8 cellular contexts compared by ENCODE assay signal in the genomic region with DNA sequence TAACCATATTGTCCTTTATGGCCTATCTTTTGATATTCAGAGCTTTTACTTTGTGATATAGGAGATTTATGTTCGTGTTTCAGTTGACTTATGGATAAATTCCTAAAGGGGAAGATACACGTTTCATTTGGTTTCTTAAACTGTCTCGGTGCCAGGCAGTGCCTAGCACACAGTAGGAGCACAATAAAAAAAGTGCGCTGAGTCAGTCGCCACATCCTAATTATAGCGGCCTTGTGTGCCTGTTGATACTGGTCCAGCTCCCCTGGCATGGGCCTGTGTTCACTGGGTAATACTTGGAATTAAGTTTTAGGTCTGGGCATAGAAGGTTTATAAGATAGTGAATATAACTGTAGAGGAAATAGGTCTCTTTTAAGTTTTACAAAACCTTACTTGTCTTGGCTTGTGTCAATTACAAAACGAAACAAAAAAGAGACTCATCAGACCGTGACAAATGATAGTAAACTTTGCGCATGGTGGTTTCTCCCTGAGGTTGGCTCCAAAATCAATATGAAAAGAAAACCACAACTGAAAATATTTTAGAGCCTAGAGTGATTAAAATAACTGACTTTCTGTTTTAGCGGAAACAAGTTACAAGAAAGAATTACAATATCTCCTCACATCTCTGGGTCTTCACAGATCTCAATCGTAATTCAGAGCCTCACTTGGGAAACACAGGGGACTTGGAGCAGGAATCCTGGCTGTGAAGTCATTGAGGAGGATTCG.
DNase-seq lines count a peak whose midpoint lies in the region; ATAC-seq and FAIRE-seq lines count a peak whose summit lies in the region.

No MANE protein-coding gene starts in this region.

- DNase-seq in GM03348 (ENCODE audit: low spot score) (peak; percentile 59), left colon (no peak), NCI-H1930 (lab: John Stamatoyannopoulos, UW) (no peak)
- DNase-seq in activated CD4-positive, CD25-positive, alpha-beta regulatory T cell (lab: John Stamatoyannopoulos, UW) = no peak

- peaks cover 7% of the 10 kb centered on the region; the same call in 1 of the 2 replicates for H3K36me3 ChIP-seq in KOPT-K1 (ENCODE audit: insufficient read depth, low read length)

- intact Hi-C loops in left colon (cut with DNase I, micrococcal nuclease) = no loop called here

- FAIRE-seq in colon (lab: Jason Lieb, UNC) = peak; percentile 14

- ATAC-seq in GM19463 (IDR thresholded peaks at IDR 0.05; ENCODE audit: unreplicated experiment) (peak; percentile 83), left colon (no peak), HG02759 (IDR thresholded peaks at IDR 0.05; ENCODE audit: unreplicated experiment) (no peak)

- no peaks in the 10 kb centered on the region for H3K9me3 ChIP-seq in KOPT-K1 (ENCODE audit: insufficient read depth, low read length, poor library complexity, severe bottlenecking)

- H3K27ac ChIP-seq in KOPT-K1 (ENCODE audit: low read depth, low read length, poor library complexity, severe bottlenecking) = peak overlapping the region; percentile 93
